ENCODE assay signal across 17 cellular contexts in the genomic region with DNA sequence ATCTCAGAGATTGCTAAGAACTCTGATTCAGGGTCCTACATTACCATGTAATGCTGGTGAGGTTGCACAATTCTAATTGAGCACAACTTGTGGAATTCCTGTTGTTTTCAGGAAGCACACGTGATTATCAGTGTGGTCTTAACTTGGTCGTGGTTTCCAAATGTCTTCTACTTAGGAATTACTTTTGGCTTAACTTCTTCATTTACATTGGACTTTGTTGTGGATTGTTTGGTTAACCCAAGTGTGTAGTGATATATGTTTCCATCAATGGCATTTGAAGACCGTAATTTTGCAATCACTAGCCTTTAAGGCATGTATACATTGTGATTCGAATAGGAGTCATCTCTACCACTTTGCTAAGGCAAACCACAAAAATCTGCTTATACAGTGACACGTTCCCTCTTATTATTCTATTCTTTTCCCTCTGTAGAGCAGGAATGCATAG.
DNase-seq lines count a peak whose midpoint lies in the region; ATAC-seq, FAIRE-seq and TF ChIP-seq lines count a peak whose summit lies in the region.
"Had no signal": no experiment of that assay in that cellular context is flagged by ENCODE, and none has a peak within 500 bp of the region (broad histone marks: within the 10 kb centered on the region; RNA-seq: fewer than 3 reads in every experiment).

No MANE protein-coding gene starts in this region.

- no peak for FAIRE-seq in HepG2 (lab: Jason Lieb, UNC)

- no peaks in the 10 kb centered on the region for H4K20me1 ChIP-seq in HepG2 (ENCODE audit: insufficient read depth, low read length)

- no peak overlapping the region for H3K4me2 ChIP-seq in HepG2 (ENCODE audit: low read depth, low read length)

- WGBS in HepG2 (ENCODE audit: low lambda C conversion rate), result 69% methylated on average over 5 of the region's 5 CpGs
- 65% methylated on average over 5 of the region's 5 CpGs for WGBS in right lobe of liver (ENCODE audit: insufficient coverage, low coverage, low lambda C conversion rate, missing lambda C conversion rate)
- WGBS in spleen, 5 donors, result 52 to 64% (median 53%) methylated on average over 5 of the region's 5 CpGs

- in situ Hi-C loops in HepG2 (cut with HindIII; ENCODE audit: extremely low pct_ligation_motif_present, low pct_unique_long_range_greater_than_20kb) (no loop called here), Panc1 (cut with HindIII; ENCODE audit: low pct_unique_long_range_greater_than_20kb, low sequenced_read_pairs) (no loop called here)

- ATAC-seq in HepG2 (no peak), right lobe of liver (no peak), Panc1 (peak; percentile 65), esophagus mucosa (peak; percentile 73)
- ATAC-seq: mucosa of descending colon, T-cell had no signal

- DNase-seq in HepG2 (ENCODE audit: low spot score), result peak; percentile 51
- DNase-seq in right lobe of liver, result no peak
- peak; percentile 78 for DNase-seq in Panc1 (ENCODE audit: low read depth, low spot score)
- DNase-seq in spleen, result no peak
- no peak for DNase-seq in ureter (ENCODE audit: low spot score)
- DNase-seq in NCI-H510A treated with DMSO at 0.1 percent for 48 hours (lab: John Stamatoyannopoulos, UW), result no peak
- DNase-seq in hippocampal formation (lab: John Stamatoyannopoulos, UW), result no peak
- DNase-seq: ACHN; activated CD4-positive, alpha-beta memory T cell treated with anti-CD3 and anti-CD28 coated beads, Interleukin-2, amount 10 ng/mL, durations not matched to agents 7 days and 5 days; dorsolateral prefrontal cortex; mucosa of descending colon; NCI-H1436 treated with DMSO at 0.1 percent for 48 hours; NCI-H82; retina; T-cell; thyroid gland had no signal

- CTCF ChIA-PET in HepG2 (lab: Yijun Ruan, JAX; ENCODE audit: low intra/inter-chr PET ratio, low total read pairs), result no interaction called here
- CTCF ChIA-PET in Panc1 (lab: Charles Lee), result no interaction called here

- no peaks in the 10 kb centered on the region for H3K9me3 ChIP-seq in HepG2 (ENCODE audit: low read length)
- H3K9me3 ChIP-seq in right lobe of liver, result no peaks in the 10 kb centered on the region
- no peaks in the 10 kb centered on the region for H3K9me3 ChIP-seq in Panc1 (ENCODE audit: control insufficient read depth, insufficient read depth, low read depth, low read length)
- no peaks in the 10 kb centered on the region for H3K9me3 ChIP-seq in spleen
- H3K9me3 ChIP-seq: mucosa of descending colon, thyroid gland had no signal

- H3K27me3 ChIP-seq in HepG2 (ENCODE audit: control insufficient read depth in 1 of 2, insufficient read depth in 2 of 2, low read length in 2 of 2) (no peaks in the 10 kb centered on the region), right lobe of liver (no peaks in the 10 kb centered on the region), Panc1 (ENCODE audit: control insufficient read depth, insufficient read depth, low read length) (no peaks in the 10 kb centered on the region), spleen (replicated peaks in 1 of 7) (peaks cover 0 to 9% (median 0%) of the 10 kb centered on the region in 7 donors)
- H3K27me3 ChIP-seq: thyroid gland had no signal

- intact Hi-C loops in HepG2 (cut with micrococcal nuclease; ENCODE audit: unreplicated experiment), result loop anchor here (10.0 kb wide), 1 partner anchor 378 kb away; no protein-coding TSS in a partner anchor
- intact Hi-C loops in right lobe of liver (cut with DNase I), result no loop called here
- intact Hi-C loops in Panc1 (cut with micrococcal nuclease; ENCODE audit: unreplicated experiment), result no loop called here
- intact Hi-C loops in spleen (cut with DNase I; ENCODE audit: low total_unique reads), result no loop called here

- no peaks in the 10 kb centered on the region for H3K36me3 ChIP-seq in HepG2 (replicated peaks in 1 of 2; ENCODE audit: control insufficient read depth in 1 of 2, insufficient read depth in 2 of 2, low read length in 2 of 2)
- no peaks in the 10 kb centered on the region for H3K36me3 ChIP-seq in right lobe of liver
- H3K36me3 ChIP-seq in Panc1 (ENCODE audit: control insufficient read depth, insufficient read depth, low read length), result no peaks in the 10 kb centered on the region
- no peaks in the 10 kb centered on the region for H3K36me3 ChIP-seq in spleen
- H3K36me3 ChIP-seq: thyroid gland had no signal

- POLR2A ChIA-PET in HepG2 (lab: Yijun Ruan, JAX) (no interaction called here), Panc1 (lab: Charles Lee) (no interaction called here)

- TF ChIP-seq EP300 in HepG2 (IDR thresholded peaks at IDR 0.05; ENCODE audit: low read depth in 2 of 2, low read length in 2 of 2) (peak in 1 of 2 experiments; percentile 46; a peak in 1 of 4 replicates), HepG2 (CRISPR knock-in tag; IDR thresholded peaks at IDR 0.05; ENCODE audit: borderline replicate concordance) (no peak)

- no peak for TF ChIP-seq RAD21 in HepG2 (CRISPR knock-in tag; IDR thresholded peaks at IDR 0.05)

- TF ChIP-seq POLR2A in HepG2 (IDR thresholded peaks at IDR 0.05; ENCODE audit: insufficient read depth in 1 of 2, low read depth in 2 of 2, low read length in 2 of 2) (no peak), right lobe of liver (IDR thresholded peaks at IDR 0.05) (no peak), spleen (IDR thresholded peaks at IDR 0.05) (no peak)

- no peaks in the 10 kb centered on the region for H3K79me2 ChIP-seq in HepG2 (ENCODE audit: insufficient read depth, low read length)

- H3K4me3 ChIP-seq in HepG2 (replicated peaks in 1 of 3; ENCODE audit: insufficient read depth in 1 of 3, low read depth in 2 of 3, low read length in 3 of 3) (no peak overlapping the region), right lobe of liver (no peak overlapping the region), Panc1 (ENCODE audit: low read depth in 2 of 2, low read length in 2 of 2) (no peak overlapping the region), spleen (no peak overlapping the region)
- H3K4me3 ChIP-seq: dorsolateral prefrontal cortex, mucosa of descending colon, thyroid gland had no signal

- H3K4me1 ChIP-seq in HepG2 (ENCODE audit: insufficient read depth, low read length) (peaks cover 46% of the 10 kb centered on the region), right lobe of liver (peaks cover 0 to 15% (median 0%) of the 10 kb centered on the region in 4 donors), Panc1 (ENCODE audit: control insufficient read depth, insufficient read depth, low read length) (peaks cover 16% of the 10 kb centered on the region; the same call in 1 of the 2 replicates), spleen (peaks cover 11 to 20% (median 16%) of the 10 kb centered on the region in 6 donors)

- H3K9ac ChIP-seq in HepG2 (ENCODE audit: insufficient read depth, low read depth, low read length), result no peak overlapping the region

- no peak overlapping the region for H2AFZ ChIP-seq in HepG2 (ENCODE audit: low read length)

- BruUV-seq in HepG2 (replicated peaks; lab: Mats Ljungman, UMichigan) (no TSS peak), Panc1 (replicated peaks; lab: Mats Ljungman, UMichigan) (no TSS peak)

- H3K27ac ChIP-seq in HepG2 (ENCODE audit: extremely low read length, insufficient read depth, low read length), result no peak overlapping the region
- no peak overlapping the region for H3K27ac ChIP-seq in right lobe of liver
- no peak overlapping the region; the same call in 1 of the 2 replicates for H3K27ac ChIP-seq in Panc1 (ENCODE audit: low read length)
- H3K27ac ChIP-seq in spleen, result peak overlapping the region in 5 of 8 donors; percentile 22 to 57 (median 37)
- H3K27ac ChIP-seq: dorsolateral prefrontal cortex, thyroid gland had no signal

- TF ChIP-seq CTCF in HepG2 (CRISPR knock-in tag; IDR thresholded peaks at IDR 0.05) (no peak), right lobe of liver (IDR thresholded peaks at IDR 0.05) (no peak), Panc1 (IDR thresholded peaks at IDR 0.05) (no peak), spleen (IDR thresholded peaks at IDR 0.05 in 8 of 11, conservative IDR thresholded peaks at IDR 0.05 in 3 of 11) (no peak)

TF ChIP-seq in HepG2, 621 proteins besides CTCF, POLR2A, EP300 and RAD21 (continues in another document):
- 0 out of 2 replicates have a peak, but pooled peaks have one; percentile 11 for TF ChIP-seq FOXA3 (CRISPR knock-in tag; IDR thresholded peaks at IDR 0.05)
- no peak for TF ChIP-seq NAIF1 (CRISPR knock-in tag; IDR thresholded peaks at IDR 0.05; ENCODE audit: borderline replicate concordance)
- TF ChIP-seq, protein P1, sequence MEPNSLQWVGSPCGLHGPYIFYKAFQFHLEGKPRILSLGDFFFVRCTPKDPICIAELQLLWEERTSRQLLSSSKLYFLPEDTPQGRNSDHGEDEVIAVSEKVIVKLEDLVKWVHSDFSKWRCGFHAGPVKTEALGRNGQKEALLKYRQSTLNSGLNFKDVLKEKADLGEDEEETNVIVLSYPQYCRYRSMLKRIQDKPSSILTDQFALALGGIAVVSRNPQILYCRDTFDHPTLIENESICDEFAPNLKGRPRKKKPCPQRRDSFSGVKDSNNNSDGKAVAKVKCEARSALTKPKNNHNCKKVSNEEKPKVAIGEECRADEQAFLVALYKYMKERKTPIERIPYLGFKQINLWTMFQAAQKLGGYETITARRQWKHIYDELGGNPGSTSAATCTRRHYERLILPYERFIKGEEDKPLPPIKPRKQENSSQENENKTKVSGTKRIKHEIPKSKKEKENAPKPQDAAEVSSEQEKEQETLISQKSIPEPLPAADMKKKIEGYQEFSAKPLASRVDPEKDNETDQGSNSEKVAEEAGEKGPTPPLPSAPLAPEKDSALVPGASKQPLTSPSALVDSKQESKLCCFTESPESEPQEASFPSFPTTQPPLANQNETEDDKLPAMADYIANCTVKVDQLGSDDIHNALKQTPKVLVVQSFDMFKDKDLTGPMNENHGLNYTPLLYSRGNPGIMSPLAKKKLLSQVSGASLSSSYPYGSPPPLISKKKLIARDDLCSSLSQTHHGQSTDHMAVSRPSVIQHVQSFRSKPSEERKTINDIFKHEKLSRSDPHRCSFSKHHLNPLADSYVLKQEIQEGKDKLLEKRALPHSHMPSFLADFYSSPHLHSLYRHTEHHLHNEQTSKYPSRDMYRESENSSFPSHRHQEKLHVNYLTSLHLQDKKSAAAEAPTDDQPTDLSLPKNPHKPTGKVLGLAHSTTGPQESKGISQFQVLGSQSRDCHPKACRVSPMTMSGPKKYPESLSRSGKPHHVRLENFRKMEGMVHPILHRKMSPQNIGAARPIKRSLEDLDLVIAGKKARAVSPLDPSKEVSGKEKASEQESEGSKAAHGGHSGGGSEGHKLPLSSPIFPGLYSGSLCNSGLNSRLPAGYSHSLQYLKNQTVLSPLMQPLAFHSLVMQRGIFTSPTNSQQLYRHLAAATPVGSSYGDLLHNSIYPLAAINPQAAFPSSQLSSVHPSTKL (CRISPR knock-in tag; IDR thresholded peaks at IDR 0.05), result 0 out of 2 replicates have a peak, but pooled peaks have one; percentile 9
- no peak for TF ChIP-seq CREB1 (IDR thresholded peaks at IDR 0.05)
- 0 out of 2 replicates have a peak, but pooled peaks have one; percentile 47 for TF ChIP-seq CREB1 (CRISPR knock-in tag; IDR thresholded peaks at IDR 0.05)
- peak; percentile 22; the same call in 1 of the 2 replicates for TF ChIP-seq NCOA2 (CRISPR knock-in tag; IDR thresholded peaks at IDR 0.05)
- TF ChIP-seq YEATS2 (CRISPR knock-in tag; IDR thresholded peaks at IDR 0.05; ENCODE audit: borderline replicate concordance), result no peak

Comparison
In these comparisons a context has a peak if more than half of its experiments do, and no peak if none do; other contexts are left out.
1. DNase-seq: peak in HepG2 (single experiment) and Panc1 (single experiment); none in right lobe of liver (0 of 3), spleen (single experiment), ureter (single experiment), NCI-H510A treated with DMSO at 0.1 percent for 48 hours (single experiment) and hippocampal formation (0 of 2).
2. ATAC-seq: peak in Panc1 (single experiment) and esophagus mucosa (single experiment); none in HepG2 (single experiment) and right lobe of liver (0 of 4).
3. H3K27ac ChIP-seq: peak in spleen (5 of 8); none in HepG2 (single experiment), right lobe of liver (0 of 3) and Panc1 (single experiment).